Comparison of ENCODE assay signal across 26 cellular contexts in genomic region chr4:72558655-72559054, GRCh38. TPM values are rescaled to one million over a fixed set of nuclear protein-coding genes. Genes with fewer than 3 reads are reported as not detected.
"Had no signal": no experiment of that assay in that cellular context is flagged by ENCODE, and none has a peak within 500 bp of the region (broad histone marks: within the 10 kb centered on the region; RNA-seq: fewer than 3 reads in every experiment).

No MANE protein-coding gene starts in this region.

- H3K4me1 Mint-ChIP-seq: activated naive CD8-positive, alpha-beta T cell treated with anti-CD3 and anti-CD28 coated beads for 36 hours; activated T-helper 17 cell treated with anti-CD3 and anti-CD28 coated beads, Interleukin-2, amount 50 U/mL, for 72 hours had no signal

- H3K4me3 ChIP-seq: ascending aorta, Peyer's patch had no signal

- H3K4me3 Mint-ChIP-seq: activated CD8-positive, alpha-beta T cell treated with anti-CD3 and anti-CD28 coated beads for 36 hours; activated naive CD8-positive, alpha-beta T cell treated with anti-CD3 and anti-CD28 coated beads for 36 hours; activated T-cell treated with anti-CD3 and anti-CD28 coated beads, Interleukin-2, amount 50 U/mL, for 72 hours; activated T-helper 17 cell treated with anti-CD3 and anti-CD28 coated beads, Interleukin-2, amount 50 U/mL, for 72 hours had no signal

- H3K27ac Mint-ChIP-seq: activated CD8-positive, alpha-beta T cell treated with anti-CD3 and anti-CD28 coated beads for 36 hours; activated naive CD8-positive, alpha-beta T cell treated with anti-CD3 and anti-CD28 coated beads for 36 hours; activated T-cell treated with anti-CD3 and anti-CD28 coated beads, Interleukin-2, amount 50 U/mL, for 72 hours; activated T-helper 17 cell treated with anti-CD3 and anti-CD28 coated beads, Interleukin-2, amount 50 U/mL, for 72 hours had no signal

- DNase-seq: activated CD4-positive, alpha-beta T cell treated with anti-CD3 and anti-CD28 coated beads for 1 hour; activated CD4-positive, alpha-beta T cell treated with anti-CD3 and anti-CD28 coated beads for 48 hours; activated CD4-positive, CD25-positive, alpha-beta regulatory T cell; activated CD8-positive, alpha-beta T cell treated with anti-CD3 and anti-CD28 coated beads for 36 hours; activated effector memory CD4-positive, alpha-beta T cell treated with anti-CD3 and anti-CD28 coated beads, Interleukin-2, amount 50 U/mL, for 16 hours; activated naive CD4-positive, alpha-beta T cell; activated naive CD4-positive, alpha-beta T cell treated with anti-CD3 and anti-CD28 coated beads, Interleukin-2, amount 50 U/mL, for 16 hours; activated naive CD8-positive, alpha-beta T cell treated with anti-CD3 and anti-CD28 coated beads for 36 hours; activated T-cell treated with anti-CD3 and anti-CD28 coated beads, Interleukin-2, amount 50 U/mL, for 1 hour; activated T-cell treated with anti-CD3 and anti-CD28 coated beads, Interleukin-2, amount 50 U/mL, for 72 hours; amygdala; cerebellar nuclear complex; NCI-H1105; NCI-H1417 treated with DMSO at 0.1 percent for 48 hours; NCI-H187 treated with DMSO at 0.1 percent for 48 hours; NCI-H2081 treated with DMSO at 0.1 percent for 48 hours; NCI-H345; NCI-H524 treated with DMSO at 0.1 percent for 48 hours; Peyer's patch; SW 1271; T-helper 1 cell; T-helper 2 cell; T-helper 9 cell; WERI-Rb-1 had no signal

- H3K36me3 Mint-ChIP-seq: activated naive CD8-positive, alpha-beta T cell treated with anti-CD3 and anti-CD28 coated beads for 36 hours had no signal

- H3K9me3 Mint-ChIP-seq: activated T-cell treated with anti-CD3 and anti-CD28 coated beads, Interleukin-2, amount 50 U/mL, for 72 hours had no signal

RNA-seq across cellular contexts. Expression of gene ADAMTS3, which starts 10.4 kb away (rescaled TPM):
- total RNA-seq: activated CD8-positive, alpha-beta T cell treated with anti-CD3 and anti-CD28 coated beads for 36 hours; activated naive CD8-positive, alpha-beta T cell treated with anti-CD3 and anti-CD28 coated beads for 36 hours; activated T-cell treated with anti-CD3 and anti-CD28 coated beads, Interleukin-2, amount 50 U/mL, for 72 hours; activated T-helper 17 cell treated with anti-CD3 and anti-CD28 coated beads, Interleukin-2, amount 50 U/mL, for 72 hours had no signal
